1 cellular context compared by ENCODE assay signal in genomic region chr17:17421346-17422216, GRCh38.
TF ChIP-seq lines count a peak whose summit lies in the region.

No MANE protein-coding gene starts in this region.

TF ChIP-seq in HepG2, 621 proteins besides CTCF, POLR2A, EP300 and RAD21 (continued from another document):
- TF ChIP-seq MNT (IDR thresholded peaks at IDR 0.05), result peak; percentile 91
- no peak for TF ChIP-seq ZNF75D (CRISPR knock-in tag; IDR thresholded peaks at IDR 0.05; ENCODE audit: borderline replicate concordance)
